9 cellular contexts compared by ENCODE assay signal in the genomic region with DNA sequence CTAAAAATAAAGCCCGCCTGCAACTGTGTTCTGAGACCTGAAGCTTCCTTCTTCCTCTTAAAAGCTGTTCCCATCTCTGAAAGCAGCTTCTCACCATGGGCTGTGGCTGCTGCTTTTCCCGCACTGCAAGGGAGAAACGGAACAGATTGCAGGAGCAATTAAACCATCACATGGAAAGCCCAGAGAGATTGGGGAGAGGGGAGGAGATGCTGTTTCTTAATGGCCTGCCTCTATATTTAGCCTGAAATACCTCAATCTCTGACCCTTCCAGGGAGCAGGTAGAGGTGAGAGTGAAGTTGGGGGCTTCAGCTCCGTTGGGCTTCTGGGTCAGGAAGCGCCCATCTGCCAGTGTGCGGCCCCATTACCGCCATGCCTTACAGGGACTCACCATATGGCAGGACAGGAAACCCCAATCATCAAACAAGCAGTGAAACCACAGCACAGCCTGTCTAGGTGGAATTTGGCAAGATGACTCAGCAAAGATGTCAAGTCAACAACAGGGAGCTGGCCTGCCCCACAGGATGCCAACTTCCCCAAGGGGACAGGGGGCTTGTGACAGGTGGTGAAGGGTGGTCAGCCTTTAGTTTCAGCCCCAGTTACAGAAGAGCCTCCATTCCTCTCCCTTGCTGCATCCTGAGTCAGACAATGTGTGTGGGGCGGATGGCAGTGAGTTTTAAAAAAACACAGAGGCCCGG.
A peak's percentile ranks its signal among the peaks of the same experiment; 100 is the strongest.
DNase-seq lines count a peak whose midpoint lies in the region; ATAC-seq, FAIRE-seq and TF ChIP-seq lines count a peak whose summit lies in the region.
"Had no signal": no experiment of that assay in that cellular context is flagged by ENCODE, and none has a peak within 500 bp of the region (broad histone marks: within the 10 kb centered on the region; RNA-seq: fewer than 3 reads in every experiment).

No MANE protein-coding gene starts in this region.

- intact Hi-C loops in HepG2 (cut with micrococcal nuclease; ENCODE audit: unreplicated experiment), result no loop called here
- intact Hi-C loops in right lobe of liver (cut with DNase I), result no loop called here

- in situ Hi-C loops in HepG2 (cut with HindIII; ENCODE audit: extremely low pct_ligation_motif_present, low pct_unique_long_range_greater_than_20kb), result no loop called here

- H3K9ac ChIP-seq in HepG2 (ENCODE audit: insufficient read depth, low read depth, low read length), result no peak overlapping the region

- H3K4me3 ChIP-seq in HepG2 (replicated peaks in 1 of 3; ENCODE audit: insufficient read depth in 1 of 3, low read depth in 2 of 3, low read length in 3 of 3) (no peak overlapping the region), right lobe of liver (no peak overlapping the region)

- 8% methylated on average over 5 of the region's 9 CpGs for WGBS in HepG2 (ENCODE audit: low lambda C conversion rate)
- WGBS in right lobe of liver (ENCODE audit: insufficient coverage, low coverage, low lambda C conversion rate, missing lambda C conversion rate), result 56% methylated on average over 6 of the region's 9 CpGs

- H3K36me3 Mint-ChIP-seq in T-helper 2 cell treated with Interferon-gamma antibody and Interleukin-4, amounts not matched to agents 5 μg/mL and 100 μg/mL, for 36 hours (ENCODE audit: low read depth), result peaks cover 2% of the 10 kb centered on the region

- H3K79me2 ChIP-seq in HepG2 (ENCODE audit: insufficient read depth, low read length), result no peaks in the 10 kb centered on the region

- ATAC-seq in HepG2 (no peak), right lobe of liver (no peak), HG02943 (IDR thresholded peaks at IDR 0.05; ENCODE audit: low read depth, unreplicated experiment) (peak; percentile 60)

- no peak overlapping the region for H3K4me2 ChIP-seq in HepG2 (ENCODE audit: low read depth, low read length)

- TF ChIP-seq CTCF in HepG2 (CRISPR knock-in tag; IDR thresholded peaks at IDR 0.05) (no peak), right lobe of liver (IDR thresholded peaks at IDR 0.05) (no peak)

- peak overlapping the region; percentile 57 for H3K4me3 Mint-ChIP-seq in T-helper 2 cell treated with Interferon-gamma antibody and Interleukin-4, amounts not matched to agents 5 μg/mL and 100 μg/mL, for 36 hours

- H3K4me1 Mint-ChIP-seq in T-helper 2 cell treated with Interferon-gamma antibody and Interleukin-4, amounts not matched to agents 5 μg/mL and 100 μg/mL, for 36 hours (ENCODE audit: low read depth), result peaks cover 35% of the 10 kb centered on the region

- H3K27me3 ChIP-seq in HepG2 (ENCODE audit: control insufficient read depth in 1 of 2, insufficient read depth in 2 of 2, low read length in 2 of 2) (peaks cover 0 to 8% of the 10 kb centered on the region in 2 experiments; a peak in 2 of 5 replicates), right lobe of liver (no peaks in the 10 kb centered on the region)

- H4K20me1 ChIP-seq in HepG2 (ENCODE audit: insufficient read depth, low read length), result no peaks in the 10 kb centered on the region

- peak overlapping the region; percentile 74 for H3K27ac Mint-ChIP-seq in T-helper 2 cell treated with Interferon-gamma antibody and Interleukin-4, amounts not matched to agents 5 μg/mL and 100 μg/mL, for 36 hours

- H3K27ac ChIP-seq in HepG2 (ENCODE audit: extremely low read length, insufficient read depth, low read length) (no peak overlapping the region), right lobe of liver (no peak overlapping the region)

- H3K4me1 ChIP-seq in HepG2 (ENCODE audit: insufficient read depth, low read length), result no peaks in the 10 kb centered on the region
- no peaks in the 10 kb centered on the region for H3K4me1 ChIP-seq in right lobe of liver

- no peak for FAIRE-seq in HepG2 (lab: Jason Lieb, UNC)
- FAIRE-seq: TTC549 had no signal

- H3K36me3 ChIP-seq in HepG2 (replicated peaks in 1 of 2; ENCODE audit: control insufficient read depth in 1 of 2, insufficient read depth in 2 of 2, low read length in 2 of 2) (no peaks in the 10 kb centered on the region), right lobe of liver (no peaks in the 10 kb centered on the region)

- no TSS peak for BruUV-seq in HepG2 (replicated peaks; lab: Mats Ljungman, UMichigan)

- TF ChIP-seq EP300 in HepG2 (IDR thresholded peaks at IDR 0.05; ENCODE audit: low read depth in 2 of 2, low read length in 2 of 2) (no peak), HepG2 (CRISPR knock-in tag; IDR thresholded peaks at IDR 0.05; ENCODE audit: borderline replicate concordance) (no peak)

- DNase-seq in HepG2 (ENCODE audit: low spot score) (no peak), right lobe of liver (no peak), retina (peak; percentile 22), SHP77 (lab: John Stamatoyannopoulos, UW) (no peak), NCI-H1092 treated with DMSO at 0.1 percent for 48 hours (lab: John Stamatoyannopoulos, UW) (no peak)
- peak; percentile 45 for DNase-seq in T-helper 2 cell treated with Interferon-gamma antibody and Interleukin-4, amounts not matched to agents 5 μg/mL and 100 μg/mL, for 36 hours (ENCODE audit: low spot score)
- DNase-seq in stimulated activated naive CD4-positive, alpha-beta T cell treated with Interleukin-2 at 50 U/mL for 16 hours (lab: John Stamatoyannopoulos, UW), result no peak

- no peaks in the 10 kb centered on the region for H3K9me3 Mint-ChIP-seq in T-helper 2 cell treated with Interferon-gamma antibody and Interleukin-4, amounts not matched to agents 5 μg/mL and 100 μg/mL, for 36 hours

- H3K9me3 ChIP-seq in HepG2 (ENCODE audit: low read length) (no peaks in the 10 kb centered on the region), right lobe of liver (no peaks in the 10 kb centered on the region)

- no peak for TF ChIP-seq RAD21 in HepG2 (CRISPR knock-in tag; IDR thresholded peaks at IDR 0.05)

- POLR2A ChIA-PET in HepG2 (lab: Yijun Ruan, JAX), result no interaction called here

- H3K27me3 Mint-ChIP-seq in T-helper 2 cell treated with Interferon-gamma antibody and Interleukin-4, amounts not matched to agents 5 μg/mL and 100 μg/mL, for 36 hours (ENCODE audit: low read depth), result peaks cover 12% of the 10 kb centered on the region

- no peak overlapping the region for H2AFZ ChIP-seq in HepG2 (ENCODE audit: low read length)

- TF ChIP-seq POLR2A in HepG2 (IDR thresholded peaks at IDR 0.05; ENCODE audit: insufficient read depth in 1 of 2, low read depth in 2 of 2, low read length in 2 of 2) (no peak), right lobe of liver (IDR thresholded peaks at IDR 0.05) (no peak)

- CTCF ChIA-PET in HepG2 (lab: Yijun Ruan, JAX; ENCODE audit: low intra/inter-chr PET ratio, low total read pairs), result no interaction called here

TF ChIP-seq in HepG2, 621 proteins besides CTCF, POLR2A, EP300 and RAD21 (continues in another document):
- TF ChIP-seq KLF16 (CRISPR knock-in tag; IDR thresholded peaks at IDR 0.05) (no peak), ZNF430 (CRISPR knock-in tag; IDR thresholded peaks at IDR 0.05) (no peak), MAFK (conservative IDR thresholded peaks at IDR 0.05 in 1 of 2, IDR thresholded peaks at IDR 0.05 in 1 of 2; ENCODE audit: low read length in 2 of 2) (peak; percentile 30 to 47; a peak in 3 of 4 replicates), SOX13 (IDR thresholded peaks at IDR 0.05) (no peak), SOX13 (CRISPR knock-in tag; conservative IDR thresholded peaks at IDR 0.05 in 1 of 2, IDR thresholded peaks at IDR 0.05 in 1 of 2) (no peak), CEBPG (CRISPR knock-in tag; IDR thresholded peaks at IDR 0.05) (no peak), NFE2L2 (IDR thresholded peaks at IDR 0.05; ENCODE audit: low read length) (peak; percentile 79), ZEB1 (IDR thresholded peaks at IDR 0.05; ENCODE audit: insufficient replicate concordance, low read depth) (no peak)
- TF ChIP-seq, protein P1, sequence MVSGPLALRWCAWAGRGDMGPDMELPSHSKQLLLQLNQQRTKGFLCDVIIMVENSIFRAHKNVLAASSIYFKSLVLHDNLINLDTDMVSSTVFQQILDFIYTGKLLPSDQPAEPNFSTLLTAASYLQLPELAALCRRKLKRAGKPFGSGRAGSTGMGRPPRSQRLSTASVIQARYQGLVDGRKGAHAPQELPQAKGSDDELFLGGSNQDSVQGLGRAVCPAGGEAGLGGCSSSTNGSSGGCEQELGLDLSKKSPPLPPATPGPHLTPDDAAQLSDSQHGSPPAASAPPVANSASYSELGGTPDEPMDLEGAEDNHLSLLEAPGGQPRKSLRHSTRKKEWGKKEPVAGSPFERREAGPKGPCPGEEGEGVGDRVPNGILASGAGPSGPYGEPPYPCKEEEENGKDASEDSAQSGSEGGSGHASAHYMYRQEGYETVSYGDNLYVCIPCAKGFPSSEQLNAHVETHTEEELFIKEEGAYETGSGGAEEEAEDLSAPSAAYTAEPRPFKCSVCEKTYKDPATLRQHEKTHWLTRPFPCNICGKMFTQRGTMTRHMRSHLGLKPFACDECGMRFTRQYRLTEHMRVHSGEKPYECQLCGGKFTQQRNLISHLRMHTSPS (CRISPR knock-in tag; IDR thresholded peaks at IDR 0.05; ENCODE audit: low read depth), result no peak
- TF ChIP-seq, protein P2, sequence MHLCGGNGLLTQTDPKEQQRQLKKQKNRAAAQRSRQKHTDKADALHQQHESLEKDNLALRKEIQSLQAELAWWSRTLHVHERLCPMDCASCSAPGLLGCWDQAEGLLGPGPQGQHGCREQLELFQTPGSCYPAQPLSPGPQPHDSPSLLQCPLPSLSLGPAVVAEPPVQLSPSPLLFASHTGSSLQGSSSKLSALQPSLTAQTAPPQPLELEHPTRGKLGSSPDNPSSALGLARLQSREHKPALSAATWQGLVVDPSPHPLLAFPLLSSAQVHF (CRISPR knock-in tag; IDR thresholded peaks at IDR 0.05), result no peak
- TF ChIP-seq, protein P3, sequence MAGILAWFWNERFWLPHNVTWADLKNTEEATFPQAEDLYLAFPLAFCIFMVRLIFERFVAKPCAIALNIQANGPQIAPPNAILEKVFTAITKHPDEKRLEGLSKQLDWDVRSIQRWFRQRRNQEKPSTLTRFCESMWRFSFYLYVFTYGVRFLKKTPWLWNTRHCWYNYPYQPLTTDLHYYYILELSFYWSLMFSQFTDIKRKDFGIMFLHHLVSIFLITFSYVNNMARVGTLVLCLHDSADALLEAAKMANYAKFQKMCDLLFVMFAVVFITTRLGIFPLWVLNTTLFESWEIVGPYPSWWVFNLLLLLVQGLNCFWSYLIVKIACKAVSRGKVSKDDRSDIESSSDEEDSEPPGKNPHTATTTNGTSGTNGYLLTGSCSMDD (CRISPR knock-in tag; IDR thresholded peaks at IDR 0.05), result no peak
- TF ChIP-seq, protein P4, sequence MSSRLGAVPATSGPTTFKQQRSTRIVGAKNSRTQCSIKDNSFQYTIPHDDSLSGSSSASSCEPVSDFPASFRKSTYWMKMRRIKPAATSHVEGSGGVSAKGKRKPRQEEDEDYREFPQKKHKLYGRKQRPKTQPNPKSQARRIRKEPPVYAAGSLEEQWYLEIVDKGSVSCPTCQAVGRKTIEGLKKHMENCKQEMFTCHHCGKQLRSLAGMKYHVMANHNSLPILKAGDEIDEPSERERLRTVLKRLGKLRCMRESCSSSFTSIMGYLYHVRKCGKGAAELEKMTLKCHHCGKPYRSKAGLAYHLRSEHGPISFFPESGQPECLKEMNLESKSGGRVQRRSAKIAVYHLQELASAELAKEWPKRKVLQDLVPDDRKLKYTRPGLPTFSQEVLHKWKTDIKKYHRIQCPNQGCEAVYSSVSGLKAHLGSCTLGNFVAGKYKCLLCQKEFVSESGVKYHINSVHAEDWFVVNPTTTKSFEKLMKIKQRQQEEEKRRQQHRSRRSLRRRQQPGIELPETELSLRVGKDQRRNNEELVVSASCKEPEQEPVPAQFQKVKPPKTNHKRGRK (CRISPR knock-in tag; IDR thresholded peaks at IDR 0.05), result no peak

Comparison
In these comparisons a context has a peak if more than half of its experiments do, and no peak if none do; other contexts are left out.
1. DNase-seq: peak in T-helper 2 cell treated with Interferon-gamma antibody and Interleukin-4, amounts not matched to agents 5 μg/mL and 100 μg/mL, for 36 hours (single experiment) and retina (single experiment); none in HepG2 (single experiment), right lobe of liver (0 of 3), SHP77 (0 of 2), NCI-H1092 treated with DMSO at 0.1 percent for 48 hours (single experiment) and stimulated activated naive CD4-positive, alpha-beta T cell treated with Interleukin-2 at 50 U/mL for 16 hours (single experiment).